Comparison of ENCODE assay signal across 15 cellular contexts in genomic region chr2:74982581-74982980, GRCh38. TPM values are rescaled to one million over a fixed set of nuclear protein-coding genes. Genes with fewer than 3 reads are reported as not detected.
DNase-seq lines count a peak whose midpoint lies in the region; ATAC-seq and TF ChIP-seq lines count a peak whose summit lies in the region.
"Had no signal": no experiment of that assay in that cellular context is flagged by ENCODE, and none has a peak within 500 bp of the region (broad histone marks: within the 10 kb centered on the region; RNA-seq: fewer than 3 reads in every experiment).

No MANE protein-coding gene starts in this region.

- no peaks in the 10 kb centered on the region for H3K27me3 ChIP-seq in GM23338 (ENCODE audit: insufficient read depth)
- H3K27me3 ChIP-seq: neutrophil had no signal

- TF ChIP-seq CTCF in GM23338 (conservative IDR thresholded peaks at IDR 0.05; ENCODE audit: low read depth in 2 of 2) = peak; percentile 14 to 34; a peak in 3 of 4 replicates
- TF ChIP-seq CTCF in lower leg skin (IDR thresholded peaks at IDR 0.05) = no peak

- ATAC-seq in GM23338 (no peak), GM18867 (IDR thresholded peaks at IDR 0.05; ENCODE audit: unreplicated experiment) (no peak)
- ATAC-seq: activated CD8-positive, alpha-beta T cell treated with anti-CD3 and anti-CD28 coated beads, Interleukin-2, amount 10 ng/mL, durations not matched to agents 7 days and 5 days; stimulated activated effector memory CD8-positive, alpha-beta T cell treated with anti-CD3 and anti-CD28 coated beads, Interleukin-12 subunit alpha, Interleukin-12 subunit beta, amount 100 ng/mL, for 72 hours had no signal

- H3K9me2 ChIP-seq in GM23338 (ENCODE audit: insufficient read depth) = no peaks in the 10 kb centered on the region

- no peaks in the 10 kb centered on the region; the same call in 2 of the 3 replicates for H3K36me3 Mint-ChIP-seq in GM23338 (ENCODE audit: low read depth)
- H3K36me3 Mint-ChIP-seq: stimulated activated effector memory CD8-positive, alpha-beta T cell treated with anti-CD3 and anti-CD28 coated beads, Interleukin-12 subunit alpha, Interleukin-12 subunit beta, amount 100 ng/mL, for 72 hours had no signal

- peaks cover 3% of the 10 kb centered on the region; the same call in 1 of the 2 replicates for H3K36me3 ChIP-seq in GM23338 (ENCODE audit: insufficient read depth)
- H3K36me3 ChIP-seq: neutrophil had no signal

- 0 out of 2 replicates have a peak, but pooled peaks cover 7% of the 10 kb centered on the region for H3K4me1 ChIP-seq in GM23338 (ENCODE audit: insufficient read depth)

- H3K79me2 ChIP-seq in GM23338 (replicated peaks; ENCODE audit: insufficient read depth) = no peaks in the 10 kb centered on the region

- no peak overlapping the region for H3K27ac Mint-ChIP-seq in GM23338
- H3K27ac Mint-ChIP-seq: activated CD8-positive, alpha-beta T cell treated with anti-CD3 and anti-CD28 coated beads, Interleukin-2, amount 10 ng/mL, durations not matched to agents 7 days and 5 days; activated naive CD8-positive, alpha-beta T cell treated with anti-CD3 and anti-CD28 coated beads, Interleukin-2, amount 10 ng/mL, durations not matched to agents 7 days and 5 days; CD8-positive, alpha-beta memory T cell; stimulated activated effector memory CD8-positive, alpha-beta T cell treated with anti-CD3 and anti-CD28 coated beads, Interleukin-12 subunit alpha, Interleukin-12 subunit beta, amount 100 ng/mL, for 72 hours had no signal

- H2AFZ ChIP-seq in GM23338 = no peak overlapping the region

- 76 to 81% methylated on average over 3 of the region's 3 CpGs for WGBS in lower leg skin, 2 donors

- no peak overlapping the region for H3K27ac ChIP-seq in GM23338 (ENCODE audit: low read depth)
- H3K27ac ChIP-seq: neutrophil had no signal

- no peaks in the 10 kb centered on the region; the same call in 2 of the 3 replicates for H3K9me3 Mint-ChIP-seq in GM23338
- H3K9me3 Mint-ChIP-seq: activated naive CD8-positive, alpha-beta T cell treated with anti-CD3 and anti-CD28 coated beads, Interleukin-2, amount 10 ng/mL, durations not matched to agents 7 days and 5 days; stimulated activated effector memory CD8-positive, alpha-beta T cell treated with anti-CD3 and anti-CD28 coated beads, Interleukin-12 subunit alpha, Interleukin-12 subunit beta, amount 100 ng/mL, for 72 hours had no signal

- H3F3A ChIP-seq in GM23338 (replicated peaks; ENCODE audit: low read depth) = no peaks in the 10 kb centered on the region

- DNase-seq in COLO829 (ENCODE audit: low spot score) (peak; percentile 30), GM23338 (ENCODE audit: low spot score) (no peak), SK-MEL-5 (ENCODE audit: low read depth, low spot score) (peak; percentile 61), hepatic stellate cell (ENCODE audit: low spot score) (peak; percentile 12), lower leg skin (ENCODE audit: low spot score in 2 of 2) (no peak), ACHN (no peak), NCI-H1694 treated with DMSO at 0.1 percent for 48 hours (lab: John Stamatoyannopoulos, UW) (no peak)
- DNase-seq: activated CD8-positive, alpha-beta T cell treated with anti-CD3 and anti-CD28 coated beads, Interleukin-2, amount 10 ng/mL, durations not matched to agents 7 days and 5 days; activated naive CD8-positive, alpha-beta T cell treated with anti-CD3 and anti-CD28 coated beads, Interleukin-2, amount 10 ng/mL, durations not matched to agents 7 days and 5 days; CD8-positive, alpha-beta memory T cell; NCI-H1105; NK-92 treated with Interleukin-12 subunit alpha and Interleukin-12 subunit beta, amount 100 ng/mL, for 24 hours had no signal

- in situ Hi-C loops in SK-MEL-5 (cut with HindIII; ENCODE audit: low pct_unique_long_range_greater_than_20kb, low sequenced_read_pairs) = no loop called here
- in situ Hi-C loops in ACHN (cut with HindIII; ENCODE audit: low pct_ligation_motif_present, low pct_unique_long_range_greater_than_20kb, low sequenced_read_pairs) = no loop called here

- H4K20me1 ChIP-seq in GM23338 (replicated peaks; ENCODE audit: insufficient read depth) = no peaks in the 10 kb centered on the region; the same call in 1 of the 2 replicates

- intact Hi-C loops in lower leg skin (cut with DNase I; ENCODE audit: low total_unique reads) = no loop called here

- H3K4me3 ChIP-seq in GM23338 (no peak overlapping the region), lower leg skin (ENCODE audit: low read depth, poor library complexity, severe bottlenecking) (no peak overlapping the region)

- H3K4me1 Mint-ChIP-seq in GM23338 = peaks cover 11% of the 10 kb centered on the region; the same call in 2 of the 3 replicates
- H3K4me1 Mint-ChIP-seq: stimulated activated effector memory CD8-positive, alpha-beta T cell treated with anti-CD3 and anti-CD28 coated beads, Interleukin-12 subunit alpha, Interleukin-12 subunit beta, amount 100 ng/mL, for 72 hours had no signal

- no peak for TF ChIP-seq POLR2A in lower leg skin (IDR thresholded peaks at IDR 0.05)

- no peak overlapping the region for H3K4me3 Mint-ChIP-seq in GM23338
- H3K4me3 Mint-ChIP-seq: activated CD8-positive, alpha-beta T cell treated with anti-CD3 and anti-CD28 coated beads, Interleukin-2, amount 10 ng/mL, durations not matched to agents 7 days and 5 days; activated naive CD8-positive, alpha-beta T cell treated with anti-CD3 and anti-CD28 coated beads, Interleukin-2, amount 10 ng/mL, durations not matched to agents 7 days and 5 days; CD8-positive, alpha-beta memory T cell; stimulated activated effector memory CD8-positive, alpha-beta T cell treated with anti-CD3 and anti-CD28 coated beads, Interleukin-12 subunit alpha, Interleukin-12 subunit beta, amount 100 ng/mL, for 72 hours had no signal

- no peak overlapping the region for H3K4me2 ChIP-seq in GM23338

- H3K27me3 Mint-ChIP-seq in GM23338 (ENCODE audit: insufficient read depth, low read depth, poor library complexity) = peaks cover 2% of the 10 kb centered on the region
- H3K27me3 Mint-ChIP-seq: activated naive CD8-positive, alpha-beta T cell treated with anti-CD3 and anti-CD28 coated beads, Interleukin-2, amount 10 ng/mL, durations not matched to agents 7 days and 5 days; CD8-positive, alpha-beta memory T cell had no signal

RNA-seq across cellular contexts. Expression of gene POLE4, which starts 24.1 kb away (rescaled TPM):
- total RNA-seq in GM23338 (2014; rRNA removed; shearing (Covaris generic)) = 20.9 and 24.4 TPM in 2 replicates
- 105 and 106 TPM in 2 replicates for polyA plus RNA-seq in GM23338 (2016; fragmentation: Nextera tagmentation; extraction: Ambion mirVana)
- total RNA-seq in SK-MEL-5 (2014; rRNA removed; shearing (Covaris generic)) = 77.4 and 116 TPM in 2 replicates
- polyA plus RNA-seq in SK-MEL-5 (2015; cell fraction: cytosol; rRNA removed) = 39.2 and 72.5 TPM in 2 replicates
- 7.5 and 13.3 TPM in 2 replicates for polyA plus RNA-seq in SK-MEL-5 (2015; cell fraction: nucleus; rRNA removed)
- 10 to 100 TPM in 3 of 4 donors, 1 to 10 TPM in 1; 8.1 to 20.9 (median 15.7) TPM for total RNA-seq in lower leg skin

Comparison
In these comparisons a context has a peak if more than half of its experiments do, and no peak if none do; other contexts are left out.
1. DNase-seq: peak in COLO829 (single experiment), SK-MEL-5 (single experiment) and hepatic stellate cell (single experiment); none in GM23338 (single experiment), lower leg skin (0 of 2), ACHN (single experiment) and NCI-H1694 treated with DMSO at 0.1 percent for 48 hours (single experiment).
2. CTCF ChIP-seq: peak in GM23338 (2 of 2); none in lower leg skin (0 of 3).